1 cellular context compared by ENCODE assay signal in genomic region chr3:185824467-185825378, GRCh38.
A peak's percentile ranks its signal among the peaks of the same experiment; 100 is the strongest.
TF ChIP-seq lines count a peak whose summit lies in the region.

Gene IGF2BP2, minus strand, starts transcription at chr3:185825042. Its CDS starts 82 bp downstream, at chr3:185824960.

TF ChIP-seq in HepG2, 621 proteins besides CTCF, POLR2A, EP300 and RAD21 (continued from another document and continues in another):
- TF ChIP-seq ZBTB43 (CRISPR knock-in tag; conservative IDR thresholded peaks at IDR 0.05) = peak; percentile 72
- no peak for TF ChIP-seq ZNF772 (CRISPR knock-in tag; IDR thresholded peaks at IDR 0.05)
- peak; percentile 65 for TF ChIP-seq SP5 (CRISPR knock-in tag; IDR thresholded peaks at IDR 0.05; ENCODE audit: borderline replicate concordance, low read depth)
- 0 out of 2 replicates have a peak, but pooled peaks have one; percentile 51 for TF ChIP-seq ZNF235 (CRISPR knock-in tag; IDR thresholded peaks at IDR 0.05; ENCODE audit: borderline replicate concordance)
- TF ChIP-seq PATZ1 (CRISPR knock-in tag; IDR thresholded peaks at IDR 0.05) = peak; percentile 86
- TF ChIP-seq SNAPC4 (CRISPR knock-in tag; IDR thresholded peaks at IDR 0.05) = 0 out of 2 replicates have a peak, but pooled peaks have one; percentile 27
- TF ChIP-seq NFKB2 (CRISPR knock-in tag; IDR thresholded peaks at IDR 0.05; ENCODE audit: borderline replicate concordance) = peak; percentile 68; the same call in 1 of the 2 replicates
- peak; percentile 44; the same call in 1 of the 2 replicates for TF ChIP-seq TFDP2 (CRISPR knock-in tag; IDR thresholded peaks at IDR 0.05)
- TF ChIP-seq ZNF382 (CRISPR knock-in tag; IDR thresholded peaks at IDR 0.05; ENCODE audit: borderline replicate concordance) = no peak
- TF ChIP-seq BCL6 (CRISPR knock-in tag; IDR thresholded peaks at IDR 0.05) = peak; percentile 46
- 0 out of 2 replicates have a peak, but pooled peaks have one; percentile 39 for TF ChIP-seq MEIS2 (CRISPR knock-in tag; IDR thresholded peaks at IDR 0.05)
- peak; percentile 16 for TF ChIP-seq TBL1XR1 (IDR thresholded peaks at IDR 0.05; ENCODE audit: borderline replicate concordance, low read length, partially characterized antibody)
- no peak for TF ChIP-seq JUNB (CRISPR knock-in tag; IDR thresholded peaks at IDR 0.05; ENCODE audit: borderline replicate concordance)
- no peak for TF ChIP-seq ZNF292 (CRISPR knock-in tag; IDR thresholded peaks at IDR 0.05; ENCODE audit: borderline replicate concordance, low read depth)
- 0 out of 2 replicates have a peak, but pooled peaks have one; percentile 18 for TF ChIP-seq GATAD2A (CRISPR knock-in tag; IDR thresholded peaks at IDR 0.05)
- 0 out of 2 replicates have a peak, but pooled peaks have one; percentile 59 for TF ChIP-seq PCBP1 (IDR thresholded peaks at IDR 0.05; ENCODE audit: borderline replicate concordance, low read depth, low read length)
- TF ChIP-seq ZNF329 (CRISPR knock-in tag; IDR thresholded peaks at IDR 0.05; ENCODE audit: low read depth) = no peak
- TF ChIP-seq DMAP1 (CRISPR knock-in tag; IDR thresholded peaks at IDR 0.05) = peak; percentile 22; the same call in 1 of the 2 replicates
- TF ChIP-seq ZNF446 (CRISPR knock-in tag; IDR thresholded peaks at IDR 0.05) = peak; percentile 33; the same call in 1 of the 2 replicates
- peak; percentile 24; the same call in 1 of the 2 replicates for TF ChIP-seq KDM4B (CRISPR knock-in tag; IDR thresholded peaks at IDR 0.05)
- TF ChIP-seq THRA (CRISPR knock-in tag; IDR thresholded peaks at IDR 0.05; ENCODE audit: borderline replicate concordance) = no peak
- 0 out of 2 replicates have a peak, but pooled peaks have one; percentile 42 for TF ChIP-seq EEA1 (CRISPR knock-in tag; IDR thresholded peaks at IDR 0.05; ENCODE audit: borderline replicate concordance)
- TF ChIP-seq TCF12 (IDR thresholded peaks at IDR 0.05) = no peak
- peak; percentile 73; the same call in 1 of the 2 replicates for TF ChIP-seq TCF12 (CRISPR knock-in tag; IDR thresholded peaks at IDR 0.05)
- TF ChIP-seq ZNF274 (CRISPR knock-in tag; IDR thresholded peaks at IDR 0.05) = no peak
- 0 out of 2 replicates have a peak, but pooled peaks have one; percentile 17 for TF ChIP-seq GATA4 (IDR thresholded peaks at IDR 0.05; ENCODE audit: borderline replicate concordance, low read depth)
- no peak for TF ChIP-seq ZC3H4 (CRISPR knock-in tag; IDR thresholded peaks at IDR 0.05; ENCODE audit: borderline replicate concordance)
- TF ChIP-seq SAP130 (CRISPR knock-in tag; IDR thresholded peaks at IDR 0.05; ENCODE audit: low read depth) = peak; percentile 74
- 0 out of 2 replicates have a peak, but pooled peaks have one; percentile 25 for TF ChIP-seq MXD4 (CRISPR knock-in tag; IDR thresholded peaks at IDR 0.05)
- peak; percentile 44 for TF ChIP-seq ZNF687 (CRISPR knock-in tag; IDR thresholded peaks at IDR 0.05)
- TF ChIP-seq ZFP62 (CRISPR knock-in tag; IDR thresholded peaks at IDR 0.05) = no peak
- peak; percentile 56 for TF ChIP-seq PHF8 (CRISPR knock-in tag; IDR thresholded peaks at IDR 0.05)
- TF ChIP-seq LBX2 (CRISPR knock-in tag; IDR thresholded peaks at IDR 0.05; ENCODE audit: borderline replicate concordance) = 0 out of 2 replicates have a peak, but pooled peaks have one; percentile 6
- peak in 1 of 2 experiments; percentile 53; a peak in 1 of 4 replicates for TF ChIP-seq KLF16 (CRISPR knock-in tag; IDR thresholded peaks at IDR 0.05)
- no peak for TF ChIP-seq RCOR2 (CRISPR knock-in tag; IDR thresholded peaks at IDR 0.05)
- peak; percentile 71 for TF ChIP-seq KMT2A (CRISPR knock-in tag; IDR thresholded peaks at IDR 0.05)
- peak; percentile 36; the same call in 1 of the 2 replicates for TF ChIP-seq IKZF5 (CRISPR knock-in tag; IDR thresholded peaks at IDR 0.05)
- TF ChIP-seq SALL1 (CRISPR knock-in tag; IDR thresholded peaks at IDR 0.05) = peak; percentile 58
- TF ChIP-seq FOSL2 (CRISPR knock-in tag; IDR thresholded peaks at IDR 0.05) = 0 out of 2 replicates have a peak, but pooled peaks have one; percentile 15
- TF ChIP-seq PBX3 (CRISPR knock-in tag; IDR thresholded peaks at IDR 0.05; ENCODE audit: borderline replicate concordance) = no peak; the same call in 1 of the 2 replicates
- TF ChIP-seq HDAC6 (IDR thresholded peaks at IDR 0.05; ENCODE audit: low read depth, low read length) = no peak
- peak; percentile 8 for TF ChIP-seq TBX2 (CRISPR knock-in tag; IDR thresholded peaks at IDR 0.05; ENCODE audit: borderline replicate concordance)
- TF ChIP-seq THAP11 (CRISPR knock-in tag; IDR thresholded peaks at IDR 0.05) = peak; percentile 41; the same call in 1 of the 2 replicates
- no peak for TF ChIP-seq NFKBIZ (CRISPR knock-in tag; IDR thresholded peaks at IDR 0.05)
- peak; percentile 80 for TF ChIP-seq ZNF777 (CRISPR knock-in tag; IDR thresholded peaks at IDR 0.05)
- no peak for TF ChIP-seq ZNF670 (CRISPR knock-in tag; IDR thresholded peaks at IDR 0.05; ENCODE audit: borderline replicate concordance)
